1 cellular context compared by ENCODE assay signal in genomic region chr22:30582788-30583575, GRCh38.
TF ChIP-seq lines count a peak whose summit lies in the region.

No MANE protein-coding gene starts in this region.

TF ChIP-seq in HepG2, 621 proteins besides CTCF, POLR2A, EP300 and RAD21:
- TF ChIP-seq ISL2 (CRISPR knock-in tag; IDR thresholded peaks at IDR 0.05) (no peak), NFKB2 (CRISPR knock-in tag; IDR thresholded peaks at IDR 0.05; ENCODE audit: borderline replicate concordance) (no peak), ZNF512 (CRISPR knock-in tag; IDR thresholded peaks at IDR 0.05) (no peak), RBFOX2 (IDR thresholded peaks at IDR 0.05; ENCODE audit: low read depth, low read length) (0 out of 2 replicates have a peak, but pooled peaks have one; percentile 33)
